In genomic region chr2:232018191-232018590, GRCh38 we compare ENCODE assay signal across 18 cellular contexts.
"Had no signal": no experiment of that assay in that cellular context is flagged by ENCODE, and none has a peak within 500 bp of the region (broad histone marks: within the 10 kb centered on the region; RNA-seq: fewer than 3 reads in every experiment).

No MANE protein-coding gene starts in this region.

- H3K9me3 Mint-ChIP-seq: natural killer cell, neural crest cell had no signal

- H3K27ac ChIP-seq: epithelial cell of prostate, esophagus muscularis mucosa, heart right ventricle, right atrium auricular region, sigmoid colon had no signal

- ATAC-seq: mucosa of descending colon, natural killer cell had no signal

- H3K4me3 ChIP-seq: esophagus muscularis mucosa, heart right ventricle, mucosa of descending colon, right atrium auricular region, sigmoid colon had no signal

- DNase-seq: caudate nucleus; effector memory CD4-positive, alpha-beta T cell; foreskin melanocyte; heart right ventricle; islet precursor cell; mammary epithelial cell; mucosa of descending colon; natural killer cell; posterior cingulate gyrus; sigmoid colon; small intestine; stimulated activated CD4-positive, alpha-beta T cell treated with anti-CD3 and anti-CD28 coated beads, Interleukin-12 subunit alpha, Interleukin-12 subunit beta, amount 100 ng/mL, for 4 hours; stimulated activated naive CD4-positive, alpha-beta T cell treated with Interleukin-2 at 50 U/mL for 16 hours; trophoblast cell had no signal

- H3K36me3 ChIP-seq: right atrium auricular region had no signal

- H3K27ac Mint-ChIP-seq: natural killer cell had no signal

- H3K4me3 Mint-ChIP-seq: natural killer cell, neural crest cell had no signal

- H3K27me3 ChIP-seq: esophagus muscularis mucosa, heart right ventricle, right atrium auricular region, sigmoid colon had no signal

- H3K9me3 ChIP-seq: esophagus muscularis mucosa, heart right ventricle, mucosa of descending colon, right atrium auricular region, sigmoid colon had no signal

- H3K4me1 Mint-ChIP-seq: neural crest cell had no signal

- H3K36me3 Mint-ChIP-seq: natural killer cell had no signal
